In genomic region chr1:1799716-1800115, GRCh38 we compare ENCODE assay signal across 9 cellular contexts. TPM values are rescaled to one million over a fixed set of nuclear protein-coding genes. Genes with fewer than 3 reads are reported as not detected.
DNase-seq lines count a peak whose midpoint lies in the region; ATAC-seq and TF ChIP-seq lines count a peak whose summit lies in the region.
"Had no signal": no experiment of that assay in that cellular context is flagged by ENCODE, and none has a peak within 500 bp of the region (broad histone marks: within the 10 kb centered on the region; RNA-seq: fewer than 3 reads in every experiment).

No MANE protein-coding gene starts in this region.

- H3F3A ChIP-seq in GM23338 (replicated peaks; ENCODE audit: low read depth) = peaks cover 41% of the 10 kb centered on the region

- H3K36me3 Mint-ChIP-seq in activated CD8-positive, alpha-beta memory T cell treated with anti-CD3 and anti-CD28 coated beads, Interleukin-2, amount 10 ng/mL, durations not matched to agents 7 days and 5 days = peaks cover 46% of the 10 kb centered on the region
- peaks cover 71% of the 10 kb centered on the region for H3K36me3 Mint-ChIP-seq in GM23338 (ENCODE audit: low read depth)

- H3K9me3 ChIP-seq in neutrophil = no peaks in the 10 kb centered on the region

- peaks cover 29% of the 10 kb centered on the region for H3K4me1 Mint-ChIP-seq in activated CD8-positive, alpha-beta memory T cell treated with anti-CD3 and anti-CD28 coated beads, Interleukin-2, amount 10 ng/mL, durations not matched to agents 7 days and 5 days
- H3K4me1 Mint-ChIP-seq in GM23338 = no peaks in the 10 kb centered on the region

- H3K4me3 Mint-ChIP-seq in activated CD8-positive, alpha-beta memory T cell treated with anti-CD3 and anti-CD28 coated beads, Interleukin-2, amount 10 ng/mL, durations not matched to agents 7 days and 5 days = no peak overlapping the region
- H3K4me3 Mint-ChIP-seq in GM23338 = no peak overlapping the region

- H3K79me2 ChIP-seq in GM23338 (replicated peaks; ENCODE audit: insufficient read depth) (peaks cover 71% of the 10 kb centered on the region), KMS-11 (ENCODE audit: insufficient read depth, low read depth) (peaks cover 8% of the 10 kb centered on the region; the same call in 1 of the 2 replicates)

- no peaks in the 10 kb centered on the region for H3K27me3 ChIP-seq in GM23338 (ENCODE audit: insufficient read depth)
- H3K27me3 ChIP-seq in KMS-11 (ENCODE audit: insufficient read depth, low read depth) = no peaks in the 10 kb centered on the region
- H3K27me3 ChIP-seq in neutrophil = no peaks in the 10 kb centered on the region

- H3K27me3 Mint-ChIP-seq in activated CD8-positive, alpha-beta memory T cell treated with anti-CD3 and anti-CD28 coated beads, Interleukin-2, amount 10 ng/mL, durations not matched to agents 7 days and 5 days = no peaks in the 10 kb centered on the region
- peaks cover 2% of the 10 kb centered on the region for H3K27me3 Mint-ChIP-seq in GM23338 (ENCODE audit: insufficient read depth, low read depth, poor library complexity)

- CTCF ChIA-PET in activated CD8-positive, alpha-beta memory T cell treated with anti-CD3 and anti-CD28 coated beads, Interleukin-2, amount 10 ng/mL, durations not matched to agents 7 days and 5 days (lab: Charles Lee) = interaction anchor here (1.2 kb wide), 1 partner anchor 105 kb away, joined by 3 read pairs; no protein-coding TSS in a partner anchor

- no peak overlapping the region for H2AFZ ChIP-seq in GM23338
- H2AFZ ChIP-seq in KMS-11 (ENCODE audit: low read depth) = no peak overlapping the region

- no peak for DNase-seq in activated CD8-positive, alpha-beta memory T cell treated with anti-CD3 and anti-CD28 coated beads, Interleukin-2, amount 10 ng/mL, durations not matched to agents 7 days and 5 days
- no peak for DNase-seq in activated CD8-positive, alpha-beta memory T cell treated with anti-CD3 and anti-CD28 coated beads, Interleukin-2, amount 50 U/mL, for 48 hours
- DNase-seq in GM23338 (ENCODE audit: low spot score) = no peak
- DNase-seq in NCI-H2081 (lab: John Stamatoyannopoulos, UW) = no peak
- no peak for DNase-seq in DMS53 treated with DMSO at 0.1 percent for 48 hours (lab: John Stamatoyannopoulos, UW; ENCODE audit: unreplicated experiment)
- DNase-seq: activated effector memory CD4-positive, alpha-beta T cell treated with Interleukin-2 at 50 U/mL for 16 hours had no signal

- no peaks in the 10 kb centered on the region for H3K9me3 Mint-ChIP-seq in activated CD8-positive, alpha-beta memory T cell treated with anti-CD3 and anti-CD28 coated beads, Interleukin-2, amount 10 ng/mL, durations not matched to agents 7 days and 5 days (ENCODE audit: low read depth)
- no peaks in the 10 kb centered on the region for H3K9me3 Mint-ChIP-seq in GM23338

- H3K4me3 ChIP-seq in GM23338 = no peak overlapping the region
- no peak overlapping the region for H3K4me3 ChIP-seq in KMS-11 (IDR thresholded peaks at IDR 0.05; ENCODE audit: insufficient read depth, low read depth, low read length)
- H3K4me3 ChIP-seq in neutrophil (ENCODE audit: low read depth in 1 of 2, low read length in 1 of 2) = no peak overlapping the region

- H4K20me1 ChIP-seq in GM23338 (replicated peaks; ENCODE audit: insufficient read depth) (peaks cover 24% of the 10 kb centered on the region), KMS-11 (ENCODE audit: insufficient read depth) (peaks cover 45% of the 10 kb centered on the region)

- H3K36me3 ChIP-seq in GM23338 (ENCODE audit: insufficient read depth) (peaks cover 39% of the 10 kb centered on the region), KMS-11 (ENCODE audit: insufficient read depth) (no peaks in the 10 kb centered on the region; the same call in 1 of the 2 replicates), neutrophil (peaks cover 61% of the 10 kb centered on the region)

- no peak overlapping the region for H3K4me2 ChIP-seq in GM23338
- H3K4me2 ChIP-seq in KMS-11 = peak overlapping the region; percentile 43; the same call in 1 of the 2 replicates

- no peaks in the 10 kb centered on the region for H3K9me2 ChIP-seq in GM23338 (ENCODE audit: insufficient read depth)

- H3K9ac ChIP-seq in KMS-11 = no peak overlapping the region

- no peak for ATAC-seq in activated CD8-positive, alpha-beta memory T cell treated with anti-CD3 and anti-CD28 coated beads, Interleukin-2, amount 10 ng/mL, durations not matched to agents 7 days and 5 days
- ATAC-seq in GM23338 (no peak), HG02623 (IDR thresholded peaks at IDR 0.05; ENCODE audit: unreplicated experiment) (no peak)

- H3K4me1 ChIP-seq in GM23338 (ENCODE audit: insufficient read depth) (no peaks in the 10 kb centered on the region), KMS-11 (ENCODE audit: low read depth, poor library complexity, severe bottlenecking) (peaks cover 53% of the 10 kb centered on the region), neutrophil (ENCODE audit: control insufficient read depth in 1 of 2, insufficient read depth in 1 of 2, low read depth in 1 of 2, low read length in 1 of 2) (peaks cover 0 to 9% of the 10 kb centered on the region in 2 experiments)

- peak overlapping the region; percentile 49 for H3K27ac Mint-ChIP-seq in activated CD8-positive, alpha-beta memory T cell treated with anti-CD3 and anti-CD28 coated beads, Interleukin-2, amount 10 ng/mL, durations not matched to agents 7 days and 5 days
- H3K27ac Mint-ChIP-seq in GM23338 = peak overlapping the region; percentile 29

- no peak for TF ChIP-seq CTCF in GM23338 (conservative IDR thresholded peaks at IDR 0.05; ENCODE audit: low read depth in 2 of 2)
- no peak for TF ChIP-seq CTCF in KMS-11 (conservative IDR thresholded peaks at IDR 0.05; ENCODE audit: low read depth, low read length)
- TF ChIP-seq CTCF in neutrophil (IDR thresholded peaks at IDR 0.05) = no peak

- peak overlapping the region; percentile 24; the same call in 1 of the 2 replicates for H3K27ac ChIP-seq in GM23338 (ENCODE audit: low read depth)
- H3K27ac ChIP-seq in KMS-11 = no peak overlapping the region
- peak overlapping the region; percentile 6 for H3K27ac ChIP-seq in neutrophil

TF ChIP-seq in GM23338, 12 proteins besides CTCF, POLR2A, EP300 and RAD21 (continues in another document):
- TF ChIP-seq NANOG (IDR thresholded peaks at IDR 0.05; ENCODE audit: borderline replicate concordance) = no peak
- no peak for TF ChIP-seq CREB1 (CRISPR knock-in tag; IDR thresholded peaks at IDR 0.05; ENCODE audit: low read depth)
- TF ChIP-seq EZH2 (IDR thresholded peaks at IDR 0.05; ENCODE audit: low read depth, unreplicated experiment) = no peak
- TF ChIP-seq ZNF114 (CRISPR knock-in tag; IDR thresholded peaks at IDR 0.05) = no peak
- TF ChIP-seq ETS1 (IDR thresholded peaks at IDR 0.05) = no peak

RNA-seq across cellular contexts. Expression of gene NADK, which starts 21.4 kb away (rescaled TPM):
- total RNA-seq in activated CD8-positive, alpha-beta memory T cell treated with anti-CD3 and anti-CD28 coated beads, Interleukin-2, amount 10 ng/mL, durations not matched to agents 7 days and 5 days = 100 to 1,000 TPM in 1 of 2 experiments, 10 to 100 TPM in 1; 97.9 to 100 TPM
- 62.8 and 73.2 TPM in 2 replicates for total RNA-seq in GM23338 (2014; rRNA removed; shearing (Covaris generic))
- 45.3 and 47.2 TPM in 2 replicates for polyA plus RNA-seq in GM23338 (2016; fragmentation: Nextera tagmentation; extraction: Ambion mirVana)
